Comparison of ENCODE assay signal across 8 cellular contexts in the genomic region with DNA sequence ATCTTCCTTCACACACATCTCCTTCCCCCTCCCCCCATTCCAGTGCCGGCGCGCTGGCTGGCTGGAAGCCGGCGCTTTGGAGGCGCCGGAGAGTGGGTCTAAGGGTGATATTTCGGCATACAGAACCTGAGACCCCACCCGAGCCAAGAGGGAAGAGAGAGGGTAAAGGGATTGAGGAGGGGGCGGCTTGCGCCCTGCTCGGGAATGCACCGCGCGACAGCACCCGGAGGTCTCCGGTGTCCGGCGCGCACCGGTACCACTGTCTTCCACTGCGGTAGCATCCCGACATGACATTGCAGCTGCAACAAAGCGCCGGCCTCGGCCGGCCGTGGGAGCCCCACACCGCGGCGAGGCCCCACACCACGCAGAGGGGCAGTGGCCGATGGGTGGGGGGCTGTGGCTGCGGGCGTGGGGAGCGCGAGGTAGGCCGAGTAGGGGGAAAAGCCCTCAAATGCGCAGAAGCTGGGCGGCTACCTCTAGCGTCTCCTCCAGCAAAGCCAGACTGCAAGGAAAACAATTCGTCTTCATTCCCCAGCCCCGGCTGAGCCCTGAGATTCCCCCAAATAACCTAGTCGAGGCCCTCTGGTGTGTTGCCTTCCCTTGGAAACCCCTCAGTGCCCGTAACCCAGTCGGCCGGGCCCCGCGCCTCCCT. TPM values are rescaled to one million over a fixed set of nuclear protein-coding genes. Genes with fewer than 3 reads are reported as not detected.
DNase-seq lines count a peak whose midpoint lies in the region; ATAC-seq and TF ChIP-seq lines count a peak whose summit lies in the region.

No MANE protein-coding gene starts in this region.

- H3K4me2 ChIP-seq in neural progenitor cell = peak overlapping the region; percentile 91

- H3K27me3 Mint-ChIP-seq in WTC11 (ENCODE audit: low read depth) = no peaks in the 10 kb centered on the region; the same call in 1 of the 2 replicates
- peaks cover 2% of the 10 kb centered on the region for H3K27me3 Mint-ChIP-seq in neural progenitor cell (ENCODE audit: insufficient read depth, low read depth)

- H3K36me3 Mint-ChIP-seq in WTC11 (peaks cover 18% of the 10 kb centered on the region), neural progenitor cell (no peaks in the 10 kb centered on the region)

- peak overlapping the region; percentile 70 for H3K9ac ChIP-seq in neural progenitor cell

- POLR2A ChIA-PET in WTC11 (lab: Charles Lee) = interaction anchor here (0.5 to 0.7 kb wide), 2 partner anchors 67 to 87 kb away, joined by 3 to 5 read pairs; no protein-coding TSS in a partner anchor

- H3K27me3 ChIP-seq in neural progenitor cell = no peaks in the 10 kb centered on the region

- H3K9me3 ChIP-seq in neural progenitor cell (ENCODE audit: low read depth) = no peaks in the 10 kb centered on the region

- peaks cover 54% of the 10 kb centered on the region for H3K79me2 ChIP-seq in neural progenitor cell (ENCODE audit: low read depth)

- peak; percentile 18 for DNase-seq in AG10803 (ENCODE audit: low read depth)
- peak; percentile 47 for DNase-seq in WTC11 (ENCODE audit: low spot score)
- peak; percentile 35 for DNase-seq in fibroblast of the aortic adventitia (ENCODE audit: low read depth)
- peak; percentile 70 for DNase-seq in neural progenitor cell (ENCODE audit: low spot score)
- DNase-seq in NCI-H226 = no peak
- no peak for DNase-seq in T1000 (lab: John Stamatoyannopoulos, UW)

- H3F3A ChIP-seq in neural progenitor cell (ENCODE audit: low read depth) = no peaks in the 10 kb centered on the region

- CTCF ChIA-PET in WTC11 (lab: Charles Lee) = interaction anchor here (2.1 kb wide), 1 partner anchor 211 kb away, joined by 8 read pairs; no protein-coding TSS in a partner anchor

- H3K4me1 Mint-ChIP-seq in WTC11 = peaks cover 46% of the 10 kb centered on the region
- peaks cover 11% of the 10 kb centered on the region for H3K4me1 Mint-ChIP-seq in neural progenitor cell

- H3K4me3 ChIP-seq in AG10803 (ENCODE audit: low read length) (peak overlapping the region; percentile 83), fibroblast of the aortic adventitia (ENCODE audit: low read depth, low read length) (peak overlapping the region; percentile 88), neural progenitor cell (peak overlapping the region; percentile 73)

- H3K27ac Mint-ChIP-seq in WTC11 = no peak overlapping the region
- H3K27ac Mint-ChIP-seq in neural progenitor cell = no peak overlapping the region

- H3K36me3 ChIP-seq in neural progenitor cell = no peaks in the 10 kb centered on the region

- H3K4me3 Mint-ChIP-seq in WTC11 = peak overlapping the region; percentile 81
- H3K4me3 Mint-ChIP-seq in neural progenitor cell = peak overlapping the region; percentile 93

- ATAC-seq in GM18498 (IDR thresholded peaks at IDR 0.05; ENCODE audit: unreplicated experiment) (peak; percentile 18), HG03442 (IDR thresholded peaks at IDR 0.05; ENCODE audit: unreplicated experiment) (peak; percentile 1), WTC11 (peak; percentile 18)

- peak overlapping the region; percentile 74 for H2AFZ ChIP-seq in neural progenitor cell (replicated peaks)

- H4K20me1 ChIP-seq in neural progenitor cell (ENCODE audit: low read depth) = peaks cover 26% of the 10 kb centered on the region

- H3K27ac ChIP-seq in neural progenitor cell = no peak overlapping the region

- peaks cover 6% of the 10 kb centered on the region for H3K4me1 ChIP-seq in neural progenitor cell

- H3K9me3 Mint-ChIP-seq in WTC11 = peaks cover 27% of the 10 kb centered on the region
- no peaks in the 10 kb centered on the region for H3K9me3 Mint-ChIP-seq in neural progenitor cell

- TF ChIP-seq CTCF in AG10803 (conservative IDR thresholded peaks at IDR 0.05; ENCODE audit: low read length) (no peak), WTC11 (IDR thresholded peaks at IDR 0.05) (no peak), fibroblast of the aortic adventitia (IDR thresholded peaks at IDR 0.05; ENCODE audit: insufficient read depth, low read length) (no peak), neural progenitor cell (IDR thresholded peaks at IDR 0.05) (no peak)

TF ChIP-seq in WTC11, 78 proteins besides CTCF, POLR2A, EP300 and RAD21 (continues in another document):
- TF ChIP-seq, protein P1, sequence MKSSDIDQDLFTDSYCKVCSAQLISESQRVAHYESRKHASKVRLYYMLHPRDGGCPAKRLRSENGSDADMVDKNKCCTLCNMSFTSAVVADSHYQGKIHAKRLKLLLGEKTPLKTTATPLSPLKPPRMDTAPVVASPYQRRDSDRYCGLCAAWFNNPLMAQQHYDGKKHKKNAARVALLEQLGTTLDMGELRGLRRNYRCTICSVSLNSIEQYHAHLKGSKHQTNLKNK (CRISPR knock-in tag; IDR thresholded peaks at IDR 0.05) = no peak
- TF ChIP-seq, protein P2, sequence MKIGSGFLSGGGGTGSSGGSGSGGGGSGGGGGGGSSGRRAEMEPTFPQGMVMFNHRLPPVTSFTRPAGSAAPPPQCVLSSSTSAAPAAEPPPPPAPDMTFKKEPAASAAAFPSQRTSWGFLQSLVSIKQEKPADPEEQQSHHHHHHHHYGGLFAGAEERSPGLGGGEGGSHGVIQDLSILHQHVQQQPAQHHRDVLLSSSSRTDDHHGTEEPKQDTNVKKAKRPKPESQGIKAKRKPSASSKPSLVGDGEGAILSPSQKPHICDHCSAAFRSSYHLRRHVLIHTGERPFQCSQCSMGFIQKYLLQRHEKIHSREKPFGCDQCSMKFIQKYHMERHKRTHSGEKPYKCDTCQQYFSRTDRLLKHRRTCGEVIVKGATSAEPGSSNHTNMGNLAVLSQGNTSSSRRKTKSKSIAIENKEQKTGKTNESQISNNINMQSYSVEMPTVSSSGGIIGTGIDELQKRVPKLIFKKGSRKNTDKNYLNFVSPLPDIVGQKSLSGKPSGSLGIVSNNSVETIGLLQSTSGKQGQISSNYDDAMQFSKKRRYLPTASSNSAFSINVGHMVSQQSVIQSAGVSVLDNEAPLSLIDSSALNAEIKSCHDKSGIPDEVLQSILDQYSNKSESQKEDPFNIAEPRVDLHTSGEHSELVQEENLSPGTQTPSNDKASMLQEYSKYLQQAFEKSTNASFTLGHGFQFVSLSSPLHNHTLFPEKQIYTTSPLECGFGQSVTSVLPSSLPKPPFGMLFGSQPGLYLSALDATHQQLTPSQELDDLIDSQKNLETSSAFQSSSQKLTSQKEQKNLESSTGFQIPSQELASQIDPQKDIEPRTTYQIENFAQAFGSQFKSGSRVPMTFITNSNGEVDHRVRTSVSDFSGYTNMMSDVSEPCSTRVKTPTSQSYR (CRISPR knock-in tag; IDR thresholded peaks at IDR 0.05) = no peak
- TF ChIP-seq PREB (CRISPR knock-in tag; IDR thresholded peaks at IDR 0.05; ENCODE audit: borderline replicate concordance) (no peak), ZNF532 (CRISPR knock-in tag; IDR thresholded peaks at IDR 0.05; ENCODE audit: borderline replicate concordance) (no peak), RORB (CRISPR knock-in tag; IDR thresholded peaks at IDR 0.05) (no peak)

RNA-seq across cellular contexts. Expression of gene TNFRSF21, which starts 0.9 kb away (rescaled TPM):
- total RNA-seq in WTC11 (2021) (47.3 to 52.7 TPM (median 49.5 TPM) in 3 replicates), fibroblast of the aortic adventitia (ENCODE audit: low replicate concordance) (13.8 and 17.7 TPM in 2 replicates), neural progenitor cell (ENCODE audit: low replicate concordance) (16.9 and 23.2 TPM in 2 replicates)

Comparison
In these comparisons a context has a peak if more than half of its experiments do, and no peak if none do; other contexts are left out.
1. DNase-seq: peak in AG10803 (single experiment), WTC11 (single experiment), fibroblast of the aortic adventitia (single experiment) and neural progenitor cell (single experiment); none in NCI-H226 (single experiment) and T1000 (single experiment).
2. Peak in every context shown above with its lines, with median percentiles within 50 percentile points of each other: H3K4me3 ChIP-seq and ATAC-seq.